Comparison of ENCODE assay signal across 9 cellular contexts in genomic region chr5:96808868-96809558, GRCh38. TPM values are rescaled to one million over a fixed set of nuclear protein-coding genes. Genes with fewer than 3 reads are reported as not detected.
A peak's percentile ranks its signal among the peaks of the same experiment; 100 is the strongest.
DNase-seq lines count a peak whose midpoint lies in the region; ATAC-seq and TF ChIP-seq lines count a peak whose summit lies in the region.
"Had no signal": no experiment of that assay in that cellular context is flagged by ENCODE, and none has a peak within 500 bp of the region (broad histone marks: within the 10 kb centered on the region; RNA-seq: fewer than 3 reads in every experiment).

No MANE protein-coding gene starts in this region.

- peaks cover 54% of the 10 kb centered on the region for H3K4me1 ChIP-seq in CD8-positive, alpha-beta memory T cell (ENCODE audit: insufficient read depth, low read length)
- peaks cover 15% of the 10 kb centered on the region for H3K4me1 ChIP-seq in OCI-LY3 (ENCODE audit: low read length)
- peaks cover 22 to 26% of the 10 kb centered on the region in 2 donors for H3K4me1 ChIP-seq in duodenal mucosa (ENCODE audit: control insufficient read depth in 1 of 2, insufficient read depth in 2 of 2, low read length in 2 of 2)
- H3K4me1 ChIP-seq in parathyroid adenoma: no peaks in the 10 kb centered on the region

- H3K27me3 Mint-ChIP-seq in CD8-positive, alpha-beta memory T cell: peaks cover 0 to 5% of the 10 kb centered on the region in 2 donors

- H3K4me2 ChIP-seq in OCI-LY3 (ENCODE audit: low read length) (peak overlapping the region; percentile 98), parathyroid adenoma (ENCODE audit: low read length) (no peak overlapping the region)

- H3K9me3 Mint-ChIP-seq in CD8-positive, alpha-beta memory T cell: peaks cover 0 to 5% (median 0%) of the 10 kb centered on the region in 5 donors

- CTCF ChIA-PET in CD8-positive, alpha-beta memory T cell (lab: Charles Lee): interaction anchor here (0.9 to 2.3 kb wide), 12 partner anchors 7 to 352 kb away, joined by 3 to 12 read pairs (median 5); partner anchors contain the start of gene LNPEP

- H3K79me2 ChIP-seq in OCI-LY3 (ENCODE audit: low read length) (peaks cover 36% of the 10 kb centered on the region), parathyroid adenoma (no peaks in the 10 kb centered on the region)

- H3K4me3 Mint-ChIP-seq in CD8-positive, alpha-beta memory T cell: peak overlapping the region; percentile 96 to 99 (median 98)

- ATAC-seq in GM19397 (IDR thresholded peaks at IDR 0.05; ENCODE audit: unreplicated experiment): no peak

- no peaks in the 10 kb centered on the region for H3K27me3 ChIP-seq in CD8-positive, alpha-beta memory T cell (ENCODE audit: insufficient read depth, low read length, poor library complexity, severe bottlenecking)
- H3K27me3 ChIP-seq in OCI-LY3 (ENCODE audit: low read depth, low read length): no peaks in the 10 kb centered on the region
- H3K27me3 ChIP-seq in duodenal mucosa (ENCODE audit: control insufficient read depth in 1 of 2, insufficient read depth in 2 of 2, low read length in 2 of 2): no peaks in the 10 kb centered on the region
- H3K27me3 ChIP-seq in parathyroid adenoma (ENCODE audit: control insufficient read depth, insufficient read depth, low read length): no peaks in the 10 kb centered on the region
- H3K27me3 ChIP-seq: SJSA1 had no signal

- peaks cover 2% of the 10 kb centered on the region; the same call in 1 of the 2 replicates for H4K20me1 ChIP-seq in OCI-LY3 (ENCODE audit: insufficient read depth, low read length)

- H3K4me3 ChIP-seq in CD8-positive, alpha-beta memory T cell (ENCODE audit: low read length): peak overlapping the region; percentile 74
- H3K4me3 ChIP-seq in OCI-LY3 (ENCODE audit: low read length) (peak overlapping the region; percentile 99), duodenal mucosa (ENCODE audit: low read depth in 1 of 2, low read length in 2 of 2) (peak overlapping the region; percentile 90 to 92), parathyroid adenoma (ENCODE audit: low read depth, low read length) (peak overlapping the region; percentile 95)

- no peaks in the 10 kb centered on the region for H3K9me3 ChIP-seq in CD8-positive, alpha-beta memory T cell (ENCODE audit: low read length)
- H3K9me3 ChIP-seq in OCI-LY3 (ENCODE audit: insufficient read depth, low read length) (no peaks in the 10 kb centered on the region), duodenal mucosa (ENCODE audit: control insufficient read depth in 1 of 2, low read length in 2 of 2) (no peaks in the 10 kb centered on the region), parathyroid adenoma (ENCODE audit: control insufficient read depth, low read length) (no peaks in the 10 kb centered on the region)
- H3K9me3 ChIP-seq: SJSA1 had no signal

- DNase-seq in CD8-positive, alpha-beta memory T cell: no peak
- DNase-seq in SW480 (ENCODE audit: low spot score): no peak
- no peak for DNase-seq in stimulated activated CD4-positive, alpha-beta T cell treated with anti-CD3 and anti-CD28 coated beads, Interleukin-4, amount 100 ng/mL, for 24 hours
- no peak for DNase-seq in activated CD8-positive, alpha-beta memory T cell treated with anti-CD3 and anti-CD28 coated beads, Interleukin-2, amount 50 U/mL, for 48 hours

- TF ChIP-seq CTCF in OCI-LY3 (IDR thresholded peaks at IDR 0.05; ENCODE audit: low read depth, low read length): no peak
- TF ChIP-seq CTCF in parathyroid adenoma (IDR thresholded peaks at IDR 0.05): no peak

- peak overlapping the region; percentile 93 for H3K27ac ChIP-seq in CD8-positive, alpha-beta memory T cell (ENCODE audit: low read depth, low read length)
- H3K27ac ChIP-seq in OCI-LY3 (ENCODE audit: low read length) (no peak overlapping the region), duodenal mucosa (ENCODE audit: low read depth, low read length) (no peak overlapping the region), parathyroid adenoma (peak overlapping the region; percentile 99)

- no peaks in the 10 kb centered on the region for H3K36me3 ChIP-seq in CD8-positive, alpha-beta memory T cell (ENCODE audit: insufficient read depth, low read length)
- H3K36me3 ChIP-seq in OCI-LY3 (replicated peaks; ENCODE audit: low read depth, low read length) (peaks cover 12% of the 10 kb centered on the region), duodenal mucosa (ENCODE audit: control insufficient read depth in 1 of 2, insufficient read depth in 2 of 2, low read length in 2 of 2) (no peaks in the 10 kb centered on the region), parathyroid adenoma (ENCODE audit: control insufficient read depth, insufficient read depth, low read length) (no peaks in the 10 kb centered on the region)

- H3K36me3 Mint-ChIP-seq in CD8-positive, alpha-beta memory T cell: peaks cover 0 to 18% (median 2%) of the 10 kb centered on the region in 3 donors

- H3K27ac Mint-ChIP-seq in CD8-positive, alpha-beta memory T cell: peak overlapping the region; percentile 96 to 100 (median 99)

- H3K9ac ChIP-seq in OCI-LY3 (ENCODE audit: low read length) (peak overlapping the region; percentile 95), duodenal mucosa (ENCODE audit: low read depth in 1 of 2, low read length in 2 of 2) (peak overlapping the region; percentile 92 to 99), parathyroid adenoma (no peak overlapping the region)

- H3K4me1 Mint-ChIP-seq in CD8-positive, alpha-beta memory T cell: peaks cover 45 to 64% (median 60%) of the 10 kb centered on the region in 3 donors

- POLR2A ChIA-PET in CD8-positive, alpha-beta memory T cell (lab: Charles Lee): interaction anchor here (0.7 to 2.3 kb wide), 14 partner anchors 7 to 353 kb away, joined by 3 to 52 read pairs (median 6); partner anchors contain the start of genes CAST, ERAP2 and LNPEP

- H2AFZ ChIP-seq in OCI-LY3 (ENCODE audit: low read depth, low read length) (peak overlapping the region; percentile 97), parathyroid adenoma (peak overlapping the region; percentile 97)

RNA-seq across cellular contexts. Expression of gene ERAP1, which starts 1.3 kb away (rescaled TPM):
- 100 to 1,000 TPM in 1 of 2 experiments, 10 to 100 TPM in 1; 95.2 to 108 TPM for total RNA-seq in CD8-positive, alpha-beta memory T cell
- 63.2 TPM for polyA plus RNA-seq in CD8-positive, alpha-beta memory T cell

Comparison
In these comparisons a context has a peak if more than half of its experiments do, and no peak if none do; other contexts are left out.
1. H3K27ac ChIP-seq: peak in CD8-positive, alpha-beta memory T cell (single experiment) and parathyroid adenoma (single experiment); none in OCI-LY3 (single experiment) and duodenal mucosa (single experiment).
2. Peak in every context shown above with its lines, with median percentiles within 50 percentile points of each other: H3K4me3 ChIP-seq.